In genomic region chr6:137191670-137192069, GRCh38 we compare ENCODE assay signal across 1 cellular context.
TF ChIP-seq lines count a peak whose summit lies in the region.

No MANE protein-coding gene starts in this region.

TF ChIP-seq in endothelial cell of umbilical vein, 7 proteins besides CTCF, POLR2A, EP300 and RAD21 (continued from another document):
- TF ChIP-seq GATA2 (IDR thresholded peaks at IDR 0.05; ENCODE audit: insufficient read depth, insufficient read length, low read depth, low read length) (no peak), EZH2 (IDR thresholded peaks at IDR 0.05; ENCODE audit: borderline replicate concordance, low read depth, low read length, severe bottlenecking) (no peak), FOS (IDR thresholded peaks at IDR 0.05; ENCODE audit: borderline replicate concordance, insufficient read depth, low read length) (no peak), POLR2AphosphoS5 (IDR thresholded peaks at IDR 0.05; ENCODE audit: insufficient read depth, low read depth, low read length) (no peak), JUN (IDR thresholded peaks at IDR 0.05; ENCODE audit: borderline replicate concordance, insufficient read depth, insufficient read length, low read depth) (no peak), MYC (IDR thresholded peaks at IDR 0.05; ENCODE audit: low read depth, low read length) (no peak)
